Comparison of ENCODE assay signal across 1 cellular context in genomic region chr13:71828117-71828516, GRCh38.
A peak's percentile ranks its signal among the peaks of the same experiment; 100 is the strongest.
TF ChIP-seq lines count a peak whose summit lies in the region.

No MANE protein-coding gene starts in this region.

TF ChIP-seq in endothelial cell of umbilical vein, 7 proteins besides CTCF, POLR2A, EP300 and RAD21:
- TF ChIP-seq MYC (IDR thresholded peaks at IDR 0.05; ENCODE audit: low read depth, low read length) (no peak), POLR2AphosphoS5 (IDR thresholded peaks at IDR 0.05; ENCODE audit: insufficient read depth, low read depth, low read length) (no peak), JUN (IDR thresholded peaks at IDR 0.05; ENCODE audit: borderline replicate concordance, insufficient read depth, insufficient read length, low read depth) (no peak), EZH2 (IDR thresholded peaks at IDR 0.05; ENCODE audit: borderline replicate concordance, low read depth, low read length, severe bottlenecking) (no peak), FOS (IDR thresholded peaks at IDR 0.05; ENCODE audit: borderline replicate concordance, insufficient read depth, low read length) (no peak), GATA2 (IDR thresholded peaks at IDR 0.05; ENCODE audit: insufficient read depth, insufficient read length, low read depth, low read length) (peak; percentile 46), MAX (IDR thresholded peaks at IDR 0.05; ENCODE audit: insufficient read depth, insufficient read length) (no peak)
TF ChIP-seq in endothelial cell of umbilical vein: peak in this region for 1.
